In genomic region chr20:53712212-53712977, GRCh38 we compare ENCODE assay signal across 1 cellular context.
TF ChIP-seq lines count a peak whose summit lies in the region.

No MANE protein-coding gene starts in this region.

TF ChIP-seq in HepG2, 621 proteins besides CTCF, POLR2A, EP300 and RAD21 (continued from another document and continues in another):
- TF ChIP-seq MZF1 (CRISPR knock-in tag; IDR thresholded peaks at IDR 0.05; ENCODE audit: borderline replicate concordance) (no peak), ZNF354B (CRISPR knock-in tag; IDR thresholded peaks at IDR 0.05) (0 out of 2 replicates have a peak, but pooled peaks have one; percentile 79), CHD4 (IDR thresholded peaks at IDR 0.05; ENCODE audit: borderline replicate concordance, low read length) (no peak), ERF (CRISPR knock-in tag; IDR thresholded peaks at IDR 0.05) (no peak), ZUFSP (CRISPR knock-in tag; IDR thresholded peaks at IDR 0.05; ENCODE audit: borderline replicate concordance) (no peak), GATAD2A (CRISPR knock-in tag; IDR thresholded peaks at IDR 0.05) (peak; percentile 71), ZNF281 (CRISPR knock-in tag; IDR thresholded peaks at IDR 0.05; ENCODE audit: borderline replicate concordance) (no peak), PATZ1 (CRISPR knock-in tag; IDR thresholded peaks at IDR 0.05) (no peak), ZMAT5 (CRISPR knock-in tag; IDR thresholded peaks at IDR 0.05; ENCODE audit: borderline replicate concordance, low read depth) (no peak), KDM2A (CRISPR knock-in tag; IDR thresholded peaks at IDR 0.05; ENCODE audit: borderline replicate concordance, low read depth) (no peak), ZNF792 (CRISPR knock-in tag; IDR thresholded peaks at IDR 0.05) (no peak), ETS1 (CRISPR knock-in tag; IDR thresholded peaks at IDR 0.05) (no peak), ONECUT2 (CRISPR knock-in tag; IDR thresholded peaks at IDR 0.05) (no peak), ZFY (CRISPR knock-in tag; IDR thresholded peaks at IDR 0.05) (0 out of 2 replicates have a peak, but pooled peaks have one; percentile 1), TEAD3 (CRISPR knock-in tag; optimal IDR thresholded peaks at IDR 0.05; ENCODE audit: borderline replicate concordance) (no peak), ZNF761 (CRISPR knock-in tag; conservative IDR thresholded peaks at IDR 0.05) (0 out of 2 replicates have a peak, but pooled peaks have one; percentile 3), ZBTB34 (CRISPR knock-in tag; IDR thresholded peaks at IDR 0.05) (0 out of 2 replicates have a peak, but pooled peaks have one; percentile 33), PCBP2 (optimal IDR thresholded peaks at IDR 0.05; ENCODE audit: low read depth, low read length, poor library complexity, severe bottlenecking) (peak; percentile 2), FOSL1 (CRISPR knock-in tag; IDR thresholded peaks at IDR 0.05; ENCODE audit: borderline replicate concordance) (no peak), ARID2 (CRISPR knock-in tag; IDR thresholded peaks at IDR 0.05; ENCODE audit: borderline replicate concordance) (peak; percentile 99), SETDB1 (CRISPR knock-in tag; IDR thresholded peaks at IDR 0.05; ENCODE audit: borderline replicate concordance) (no peak), ZNF773 (CRISPR knock-in tag; IDR thresholded peaks at IDR 0.05; ENCODE audit: borderline replicate concordance) (no peak), ARHGAP35 (CRISPR knock-in tag; IDR thresholded peaks at IDR 0.05; ENCODE audit: borderline replicate concordance) (no peak), YEATS4 (CRISPR knock-in tag; IDR thresholded peaks at IDR 0.05; ENCODE audit: borderline replicate concordance) (no peak), ZNF513 (CRISPR knock-in tag; conservative IDR thresholded peaks at IDR 0.05) (no peak), MTERF4 (CRISPR knock-in tag; IDR thresholded peaks at IDR 0.05) (no peak), ZSCAN20 (CRISPR knock-in tag; IDR thresholded peaks at IDR 0.05; ENCODE audit: borderline replicate concordance) (no peak), ZNF253 (CRISPR knock-in tag; IDR thresholded peaks at IDR 0.05; ENCODE audit: borderline replicate concordance) (no peak), MXD4 (CRISPR knock-in tag; IDR thresholded peaks at IDR 0.05) (no peak), ZBTB40 (IDR thresholded peaks at IDR 0.05) (no peak), ZBTB40 (CRISPR knock-in tag; IDR thresholded peaks at IDR 0.05) (no peak), LCORL (IDR thresholded peaks at IDR 0.05) (no peak), LCORL (CRISPR knock-in tag; IDR thresholded peaks at IDR 0.05) (no peak), FOXA3 (CRISPR knock-in tag; IDR thresholded peaks at IDR 0.05) (no peak), E2F2 (CRISPR knock-in tag; IDR thresholded peaks at IDR 0.05; ENCODE audit: borderline replicate concordance) (no peak), ASH2L (IDR thresholded peaks at IDR 0.05; ENCODE audit: insufficient read length, low read depth, low read length) (peak; percentile 45), SMAD3 (CRISPR knock-in tag; IDR thresholded peaks at IDR 0.05) (no peak)
